In the genomic region with DNA sequence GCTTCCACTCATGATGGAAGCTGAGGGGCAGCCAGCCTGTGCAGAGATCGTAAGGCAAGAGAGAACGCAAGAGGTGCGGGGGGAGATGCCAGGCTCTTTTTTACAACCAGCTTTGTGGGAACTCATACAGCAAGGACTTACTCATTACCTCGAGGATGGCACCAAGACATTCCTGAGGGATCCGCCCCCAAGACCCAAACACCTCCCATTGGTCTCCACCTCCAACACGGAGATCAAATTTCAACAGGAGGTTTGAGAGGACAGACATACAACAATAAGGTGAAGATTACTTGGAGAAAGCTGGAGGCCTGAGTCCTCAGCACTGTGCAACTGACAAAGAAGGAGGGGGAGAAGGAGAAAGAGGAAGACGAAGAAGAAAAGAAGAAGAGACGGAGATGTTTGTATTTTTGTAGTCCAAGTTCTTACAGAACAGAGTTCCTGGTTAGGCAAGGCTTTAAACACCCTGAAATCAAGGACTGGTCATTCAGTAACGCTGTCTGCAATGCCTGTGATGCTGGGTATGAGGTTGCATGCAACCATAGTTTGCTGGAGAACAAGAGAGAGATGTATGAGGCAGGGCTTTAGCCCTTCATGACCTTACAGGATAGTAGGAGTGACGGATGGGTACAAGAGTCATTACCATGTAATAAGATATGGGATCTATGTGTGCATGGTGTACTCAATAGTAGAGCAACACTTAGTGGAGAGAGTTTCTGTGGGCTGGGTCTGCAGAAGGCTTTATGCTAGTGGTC, we compare ENCODE assay signal across 20 cellular contexts. TPM values are rescaled to one million over a fixed set of nuclear protein-coding genes. Genes with fewer than 3 reads are reported as not detected.
DNase-seq lines count a peak whose midpoint lies in the region; ATAC-seq, FAIRE-seq and TF ChIP-seq lines count a peak whose summit lies in the region.
"Had no signal": no experiment of that assay in that cellular context is flagged by ENCODE, and none has a peak within 500 bp of the region (broad histone marks: within the 10 kb centered on the region; RNA-seq: fewer than 3 reads in every experiment).

No MANE protein-coding gene starts in this region.

- CTCF ChIA-PET in GM10248 (lab: Yijun Ruan, JAX) = no interaction called here

- peaks cover 20% of the 10 kb centered on the region for H3K27me3 Mint-ChIP-seq in HFFc6 (ENCODE audit: insufficient read depth)

- no peak for ATAC-seq in HG03432 (IDR thresholded peaks at IDR 0.05; ENCODE audit: unreplicated experiment)
- ATAC-seq: left lung, Right ventricle myocardium inferior had no signal

- TF ChIP-seq CTCF in bronchial epithelial cell (IDR thresholded peaks at IDR 0.05; ENCODE audit: insufficient read depth, low read length, severe bottlenecking) = no peak
- no peak for TF ChIP-seq CTCF in kidney epithelial cell (IDR thresholded peaks at IDR 0.05; ENCODE audit: insufficient read depth, low read length, poor library complexity, severe bottlenecking)
- TF ChIP-seq CTCF in GM10248 (IDR thresholded peaks at IDR 0.05; ENCODE audit: control extremely low read depth, extremely low read depth, low read depth, missing control alignments) = no peak
- TF ChIP-seq CTCF in HFFc6 (IDR thresholded peaks at IDR 0.05) = no peak

- no peak overlapping the region for H3K4me3 Mint-ChIP-seq in HFFc6
- H3K4me3 Mint-ChIP-seq: T-helper 1 cell treated with Interleukin-12 subunit alpha and Interleukin-12 subunit beta and Interleukin-4 antibody, amounts not matched to agents 30 μg/mL and 1 μg/mL, for 36 hours had no signal

- peak; percentile 67 for DNase-seq in Caki2 (ENCODE audit: low read depth)
- DNase-seq in HT1080 (ENCODE audit: low read depth) = peak; percentile 47
- peak; percentile 60 for DNase-seq in bronchial epithelial cell (ENCODE audit: low read depth)
- DNase-seq in kidney epithelial cell (ENCODE audit: low read depth) = peak; percentile 63
- no peak for DNase-seq in NAMALWA (ENCODE audit: low spot score)
- no peak for DNase-seq in GM10248 (ENCODE audit: extremely low spot score)
- DNase-seq in HFFc6 = no peak
- DNase-seq: activated effector memory CD4-positive, alpha-beta T cell treated with Interleukin-2 at 50 U/mL for 16 hours; head of caudate nucleus; left lung; NCI-H2081 treated with DMSO at 0.1 percent for 48 hours; stimulated activated CD4-positive, alpha-beta T cell treated with anti-CD3 and anti-CD28 coated beads, Interleukin-12 subunit alpha, Interleukin-12 subunit beta, amount 100 ng/mL, for 4 hours; stimulated activated naive CD4-positive, alpha-beta T cell treated with Interleukin-2 at 50 U/mL for 16 hours had no signal

- H3K36me3 Mint-ChIP-seq in HFFc6 (ENCODE audit: low read depth) = no peaks in the 10 kb centered on the region

- H3K27me3 ChIP-seq in bronchial epithelial cell (ENCODE audit: control insufficient read depth, insufficient read depth, low read length) (no peaks in the 10 kb centered on the region), kidney epithelial cell (ENCODE audit: control insufficient read depth, insufficient read depth, low read length) (no peaks in the 10 kb centered on the region)
- H3K27me3 ChIP-seq: vagina had no signal

- H3K36me3 ChIP-seq in bronchial epithelial cell (ENCODE audit: control insufficient read depth, insufficient read depth, low read length) (no peaks in the 10 kb centered on the region), kidney epithelial cell (ENCODE audit: control insufficient read depth, insufficient read depth, low read length) (no peaks in the 10 kb centered on the region)
- H3K36me3 ChIP-seq: left lung, vagina had no signal

- no peak for FAIRE-seq in bronchial epithelial cell (lab: Jason Lieb, UNC)
- FAIRE-seq: colon, endothelial cell of umbilical vein had no signal

- peaks cover 10% of the 10 kb centered on the region for H3K4me1 Mint-ChIP-seq in HFFc6 (ENCODE audit: low read depth)

- POLR2A ChIA-PET in GM10248 (lab: Yijun Ruan, JAX) = no interaction called here

- in situ Hi-C loops in Caki2 (cut with HindIII; ENCODE audit: low pct_unique_long_range_greater_than_20kb, low sequenced_read_pairs) = no loop called here

- H3K4me3 ChIP-seq in bronchial epithelial cell (ENCODE audit: low read depth, low read length) = no peak overlapping the region
- H3K4me3 ChIP-seq in kidney epithelial cell (ENCODE audit: low read depth, low read length) = no peak overlapping the region
- H3K4me3 ChIP-seq: left lung, vagina had no signal

- no peak overlapping the region for H3K27ac Mint-ChIP-seq in HFFc6
- H3K27ac Mint-ChIP-seq: progenitor cell of endocrine pancreas; T-helper 1 cell treated with Interleukin-12 subunit alpha and Interleukin-12 subunit beta and Interleukin-4 antibody, amounts not matched to agents 30 μg/mL and 1 μg/mL, for 36 hours had no signal

- H3K9me3 Mint-ChIP-seq in HFFc6 = no peaks in the 10 kb centered on the region
- H3K9me3 Mint-ChIP-seq: T-helper 1 cell treated with Interleukin-12 subunit alpha and Interleukin-12 subunit beta and Interleukin-4 antibody, amounts not matched to agents 30 μg/mL and 1 μg/mL, for 36 hours had no signal

RNA-seq across cellular contexts. Expression of a gene that starts 19.7 kb away (rescaled TPM):
- 36.3 and 44.6 TPM in 2 replicates for total RNA-seq in Caki2 (2014; rRNA removed; shearing (Covaris generic); ENCODE audit: low replicate concordance)
- 58.9 and 67.0 TPM in 2 replicates for total RNA-seq in HT1080 (2014; rRNA removed; shearing (Covaris generic))
- polyA plus RNA-seq in HT1080 (2015; cell fraction: cytosol; rRNA removed) = 200 and 219 TPM in 2 replicates
- polyA plus RNA-seq in HT1080 (2015; cell fraction: nucleus; rRNA removed) = 287 and 307 TPM in 2 replicates
- total RNA-seq in bronchial epithelial cell (31.9 and 37.4 TPM in 2 replicates), kidney epithelial cell (57.0 and 60.7 TPM in 2 replicates)
- total RNA-seq in HFFc6 (2021; fragmentation: NEBNext Ultra II Directional; extraction: Animal tissue kit (Norgen Biotek cat#: 25700)) = 100 to 1,000 TPM; 174 to 194 (median 181) TPM

Comparison
In these comparisons a context has a peak if more than half of its experiments do, and no peak if none do; other contexts are left out.
1. DNase-seq: peak in Caki2 (single experiment), HT1080 (single experiment), bronchial epithelial cell (single experiment) and kidney epithelial cell (single experiment); none in NAMALWA (single experiment), GM10248 (single experiment) and HFFc6 (single experiment).